8 cellular contexts compared by ENCODE assay signal in genomic region chr4:4289930-4290850, GRCh38. TPM values are rescaled to one million over a fixed set of nuclear protein-coding genes. Genes with fewer than 3 reads are reported as not detected.
DNase-seq lines count a peak whose midpoint lies in the region; ATAC-seq and TF ChIP-seq lines count a peak whose summit lies in the region.

TSS of gene LYAR (minus strand) at chr4:4290154. CDS start at chr4:4283742, 6,412 bp downstream.
TSS of gene ZBTB49 (plus strand) at chr4:4290251. CDS start at chr4:4299946, 9,695 bp downstream.

- H3K36me3 Mint-ChIP-seq in activated naive CD8-positive, alpha-beta T cell treated with anti-CD3 and anti-CD28 coated beads, Interleukin-2, amount 50 U/mL, for 24 hours (ENCODE audit: low read depth), result peaks cover 23% of the 10 kb centered on the region

- H3K27ac Mint-ChIP-seq in activated naive CD8-positive, alpha-beta T cell treated with anti-CD3 and anti-CD28 coated beads, Interleukin-2, amount 50 U/mL, for 24 hours, result peak within 1 kb of the TSS; percentile 89

- H3K9me3 Mint-ChIP-seq in activated naive CD8-positive, alpha-beta T cell treated with anti-CD3 and anti-CD28 coated beads, Interleukin-2, amount 50 U/mL, for 24 hours, result no peaks in the 10 kb centered on the region

- peak; percentile 35 to 61 for TF ChIP-seq POLR2A in tibial nerve (IDR thresholded peaks at IDR 0.05)

- H3K4me2 ChIP-seq in SU-DHL-6 (ENCODE audit: low read depth, low read length, poor library complexity, severe bottlenecking) (peak within 1 kb of the TSS; percentile 92), parathyroid adenoma (ENCODE audit: low read length) (peak within 1 kb of the TSS; percentile 71)

- H3K4me3 ChIP-seq in GM12864 (ENCODE audit: low read depth, low read length) (peak within 1 kb of the TSS; percentile 93), SU-DHL-6 (ENCODE audit: insufficient read depth, low read length, poor library complexity, severe bottlenecking) (peak within 1 kb of the TSS; percentile 97), parathyroid adenoma (ENCODE audit: low read depth, low read length) (peak within 1 kb of the TSS; percentile 69), tibial nerve (peak within 1 kb of the TSS; percentile 62 to 98 (median 80))

- peak; percentile 94 for ATAC-seq in HG02588 (IDR thresholded peaks at IDR 0.05; ENCODE audit: unreplicated experiment)
- ATAC-seq in activated naive CD8-positive, alpha-beta T cell treated with anti-CD3 and anti-CD28 coated beads, Interleukin-2, amount 50 U/mL, for 24 hours, result peak; percentile 87

- H3K79me2 ChIP-seq in SU-DHL-6 (ENCODE audit: insufficient read depth, low read length) (peaks cover 82% of the 10 kb centered on the region), parathyroid adenoma (peaks cover 23% of the 10 kb centered on the region)

- H3K4me3 Mint-ChIP-seq in activated naive CD8-positive, alpha-beta T cell treated with anti-CD3 and anti-CD28 coated beads, Interleukin-2, amount 50 U/mL, for 24 hours, result peak within 1 kb of the TSS; percentile 93

- peak within 1 kb of the TSS; percentile 62 for H2AFZ ChIP-seq in SU-DHL-6 (ENCODE audit: low read depth, low read length, severe bottlenecking)
- H2AFZ ChIP-seq in parathyroid adenoma, result peak within 1 kb of the TSS; percentile 81

- H3K27ac ChIP-seq in SU-DHL-6 (ENCODE audit: low read depth, low read length) (peak within 1 kb of the TSS; percentile 43), parathyroid adenoma (peak within 1 kb of the TSS; percentile 55), tibial nerve (peak within 1 kb of the TSS in 3 of 4 donors; percentile 31 to 90 (median 78))

- 0 out of 2 replicates have a peak, but pooled peaks cover 4% of the 10 kb centered on the region for H3K36me3 ChIP-seq in SU-DHL-6 (ENCODE audit: low read length)
- no peaks in the 10 kb centered on the region for H3K36me3 ChIP-seq in parathyroid adenoma (ENCODE audit: control insufficient read depth, insufficient read depth, low read length)
- peaks cover 0 to 22% (median 0%) of the 10 kb centered on the region in 3 donors for H3K36me3 ChIP-seq in tibial nerve

- H3K4me1 Mint-ChIP-seq in activated naive CD8-positive, alpha-beta T cell treated with anti-CD3 and anti-CD28 coated beads, Interleukin-2, amount 50 U/mL, for 24 hours, result peaks cover 49% of the 10 kb centered on the region

- H3K9me3 ChIP-seq in SU-DHL-6 (ENCODE audit: insufficient read depth, low read length) (no peaks in the 10 kb centered on the region), parathyroid adenoma (ENCODE audit: control insufficient read depth, low read length) (no peaks in the 10 kb centered on the region), tibial nerve (no peaks in the 10 kb centered on the region)

- H3K9me2 ChIP-seq in SU-DHL-6 (replicated peaks; ENCODE audit: insufficient read depth, low read length), result no peaks in the 10 kb centered on the region

- intact Hi-C loops in cardiac septum (cut with DNase I), result loop anchor here (2.0 kb wide), 1 partner anchor 41 kb away; the partner anchor contains the start of gene TMEM128

- H3K9ac ChIP-seq in SU-DHL-6 (ENCODE audit: low read length), result peak within 1 kb of the TSS; percentile 96
- H3K9ac ChIP-seq in parathyroid adenoma, result peak within 1 kb of the TSS; percentile 23

- 0 to 1% methylated on average over 55 to 59 of the region's 78 CpGs for WGBS in tibial nerve, 2 donors

- TF ChIP-seq CTCF in GM12864 (IDR thresholded peaks at IDR 0.05; ENCODE audit: low read depth, low read length, missing control alignments) (no peak), SU-DHL-6 (IDR thresholded peaks at IDR 0.05; ENCODE audit: insufficient read depth, low read length, poor library complexity, severe bottlenecking) (no peak), parathyroid adenoma (IDR thresholded peaks at IDR 0.05) (no peak), tibial nerve (IDR thresholded peaks at IDR 0.05) (no peak)

- H3F3A ChIP-seq in SU-DHL-6 (ENCODE audit: insufficient read depth), result no peaks in the 10 kb centered on the region

- H3K27me3 ChIP-seq in SU-DHL-6 (ENCODE audit: low read length), result no peaks in the 10 kb centered on the region
- no peaks in the 10 kb centered on the region for H3K27me3 ChIP-seq in parathyroid adenoma (ENCODE audit: control insufficient read depth, insufficient read depth, low read length)
- H3K27me3 ChIP-seq in tibial nerve, result no peaks in the 10 kb centered on the region

- H3K4me1 ChIP-seq in parathyroid adenoma (peaks cover 4% of the 10 kb centered on the region), tibial nerve (peaks cover 0 to 40% (median 15%) of the 10 kb centered on the region in 4 donors)

- no peaks in the 10 kb centered on the region for H3K27me3 Mint-ChIP-seq in activated naive CD8-positive, alpha-beta T cell treated with anti-CD3 and anti-CD28 coated beads, Interleukin-2, amount 50 U/mL, for 24 hours

- peak; percentile 86 to 94 for TF ChIP-seq EP300 in tibial nerve (IDR thresholded peaks at IDR 0.05)

- DNase-seq in GM12864 (ENCODE audit: low read depth) (peak; percentile 66), NCI-H1092 (lab: John Stamatoyannopoulos, UW) (peak; percentile 87), cardiac septum (ENCODE audit: low spot score) (peak; percentile 97), tibial nerve (ENCODE audit: low spot score in 2 of 2) (peak; percentile 79 to 90)
- peak; percentile 98 for DNase-seq in activated naive CD8-positive, alpha-beta T cell treated with anti-CD3 and anti-CD28 coated beads, Interleukin-2, amount 50 U/mL, for 24 hours

- H4K20me1 ChIP-seq in SU-DHL-6 (ENCODE audit: low read depth, low read length), result no peaks in the 10 kb centered on the region

RNA-seq across cellular contexts. Expression of gene LYAR, which starts in this region (rescaled TPM):
- total RNA-seq in cardiac septum (21.2 TPM), tibial nerve (10 to 100 TPM in 3 of 4 donors, 1 to 10 TPM in 1; 4.7 to 16.1 (median 10.3) TPM)

RNA-seq across cellular contexts. Expression of gene ZBTB49, which starts in this region (rescaled TPM):
- 7.7 TPM for total RNA-seq in cardiac septum
- 10 to 100 TPM in 2 of 4 donors, 1 to 10 TPM in 2; 5.1 to 28.4 (median 10.1) TPM for total RNA-seq in tibial nerve

Comparison
In these comparisons a context has a peak if more than half of its experiments do, and no peak if none do; other contexts are left out.
1. Peak in every context shown above with its lines: DNase-seq, ATAC-seq, H3K4me3 ChIP-seq and H3K27ac ChIP-seq.